In genomic region chrX:24014388-24015018, GRCh38 we compare ENCODE assay signal across 1 cellular context.
TF ChIP-seq lines count a peak whose summit lies in the region.

No MANE protein-coding gene starts in this region.

TF ChIP-seq in GM23338, 12 proteins besides CTCF, POLR2A, EP300 and RAD21 (continued from another document):
- TF ChIP-seq ETS1 (IDR thresholded peaks at IDR 0.05) (no peak), POLR2AphosphoS5 (IDR thresholded peaks at IDR 0.05; ENCODE audit: low read depth) (no peak), CREB1 (CRISPR knock-in tag; IDR thresholded peaks at IDR 0.05; ENCODE audit: low read depth) (no peak), ZNF462 (CRISPR knock-in tag; IDR thresholded peaks at IDR 0.05) (no peak), EZH2phosphoT487 (IDR thresholded peaks at IDR 0.05; ENCODE audit: unreplicated experiment) (no peak), ZNF114 (CRISPR knock-in tag; IDR thresholded peaks at IDR 0.05) (no peak)
